Comparison of ENCODE assay signal across 13 cellular contexts in genomic region chr9:114285166-114285867, GRCh38. TPM values are rescaled to one million over a fixed set of nuclear protein-coding genes. Genes with fewer than 3 reads are reported as not detected.
DNase-seq lines count a peak whose midpoint lies in the region; ATAC-seq, FAIRE-seq and TF ChIP-seq lines count a peak whose summit lies in the region.
"Had no signal": no experiment of that assay in that cellular context is flagged by ENCODE, and none has a peak within 500 bp of the region (broad histone marks: within the 10 kb centered on the region; RNA-seq: fewer than 3 reads in every experiment).

No MANE protein-coding gene starts in this region.

- no peaks in the 10 kb centered on the region for H3K9me3 Mint-ChIP-seq in type B pancreatic cell
- no peaks in the 10 kb centered on the region for H3K9me3 Mint-ChIP-seq in T-helper 2 cell treated with Interferon-gamma antibody and Interleukin-4, amounts not matched to agents 5 μg/mL and 100 μg/mL, for 36 hours
- H3K9me3 Mint-ChIP-seq: naive thymus-derived CD8-positive, alpha-beta T cell; stimulated activated memory B cell treated with anti-CD40 and anti-IgM and Interleukin-4, amounts not matched to agents 10 μg/mL and 1 μg/mL and 100 μg/mL, for 72 hours had no signal

- H3K4me2 ChIP-seq in K562 (ENCODE audit: insufficient read depth, low read length) = no peak overlapping the region

- H3K9ac ChIP-seq in K562 (ENCODE audit: insufficient read depth in 1 of 2, low read depth in 2 of 2, low read length in 2 of 2) = no peak overlapping the region

- TF ChIP-seq POLR2A in K562 (conservative IDR thresholded peaks at IDR 0.05) = no peak

- ATAC-seq in K562 (peak; percentile 25; the same call in 2 of the 3 replicates), left colon (no peak)
- ATAC-seq: naive thymus-derived CD8-positive, alpha-beta T cell; stimulated activated memory B cell treated with anti-CD40 and anti-IgM and Interleukin-4, amounts not matched to agents 10 μg/mL and 1 μg/mL and 100 μg/mL, for 72 hours had no signal

- no peak for FAIRE-seq in K562 (lab: Jason Lieb, UNC)

- no peak overlapping the region for H3K4me3 ChIP-seq in K562

- no peak overlapping the region for H3K27ac ChIP-seq in K562 (ENCODE audit: extremely low read depth, low read depth, low read length)

- intact Hi-C loops in K562 (cut with micrococcal nuclease) = no loop called here
- intact Hi-C loops in left colon (cut with DNase I, micrococcal nuclease) = loop anchor here in 1 of 2 donors (10.0 kb wide), 1 partner anchor 131 kb away; the partner anchor contains the start of gene COL27A1

- POLR2A ChIA-PET in K562 (lab: Yijun Ruan, JAX) = no interaction called here

- no peak for TF ChIP-seq RAD21 in K562 (CRISPR knock-in tag; conservative IDR thresholded peaks at IDR 0.05 in 1 of 2, IDR thresholded peaks at IDR 0.05 in 1 of 2)

- H3K4me1 Mint-ChIP-seq in type B pancreatic cell (ENCODE audit: unreplicated experiment) = peaks cover 37% of the 10 kb centered on the region
- H3K4me1 Mint-ChIP-seq in T-helper 2 cell treated with Interferon-gamma antibody and Interleukin-4, amounts not matched to agents 5 μg/mL and 100 μg/mL, for 36 hours (ENCODE audit: low read depth) = no peaks in the 10 kb centered on the region
- H3K4me1 Mint-ChIP-seq: stimulated activated memory B cell treated with anti-CD40 and anti-IgM and Interleukin-4, amounts not matched to agents 10 μg/mL and 1 μg/mL and 100 μg/mL, for 72 hours had no signal

- peaks cover 14% of the 10 kb centered on the region; the same call in 1 of the 2 replicates for H4K20me1 ChIP-seq in K562 (replicated peaks; ENCODE audit: control insufficient read depth, insufficient read depth, low read length)

- DNase-seq in activated effector memory CD4-positive, alpha-beta T cell treated with anti-CD3 and anti-CD28 coated beads, Interleukin-2, amount 50 U/mL, for 16 hours = peak; percentile 39
- DNase-seq in activated effector memory CD4-positive, alpha-beta T cell treated with Interleukin-2 at 50 U/mL for 16 hours = no peak
- peak in 3 of 4 experiments; percentile 23 to 31 (median 25) for DNase-seq in K562 (ENCODE audit: extremely low read depth in 1 of 4, low spot score in 3 of 4)
- DNase-seq in left colon = peak; percentile 23 to 28
- peak; percentile 69 for DNase-seq in type B pancreatic cell (ENCODE audit: extremely low spot score, unreplicated experiment)
- DNase-seq in activated CD4-positive, alpha-beta T cell treated with anti-CD3 and anti-CD28 coated beads, Interleukin-2, amount 50 U/mL, for 48 hours = no peak
- no peak for DNase-seq in T-helper 2 cell treated with Interferon-gamma antibody and Interleukin-4, amounts not matched to agents 5 μg/mL and 100 μg/mL, for 36 hours (ENCODE audit: low spot score)
- DNase-seq in GM20000 (ENCODE audit: low spot score) = no peak
- DNase-seq: AML-193, NCI-H345 had no signal

- peaks cover 13 to 65% of the 10 kb centered on the region in 2 experiments for H3K27me3 ChIP-seq in K562 (ENCODE audit: control insufficient read depth in 2 of 2, insufficient read depth in 2 of 2, low read length in 2 of 2)

- under 1% methylated on average over 20 of the region's 20 CpGs for WGBS in K562 (ENCODE audit: insufficient coverage, low coverage, missing lambda C conversion rate)

- peaks cover 0 to 4% of the 10 kb centered on the region in 2 experiments; a peak in 2 of 5 replicates for H3K4me1 ChIP-seq in K562 (replicated peaks in 1 of 2; ENCODE audit: control insufficient read depth in 2 of 2, insufficient read depth in 2 of 2, low read length in 2 of 2)

- H3K36me3 ChIP-seq in K562 (ENCODE audit: control insufficient read depth, insufficient read depth, low read length) = no peaks in the 10 kb centered on the region

- no peaks in the 10 kb centered on the region for H3K27me3 Mint-ChIP-seq in type B pancreatic cell
- H3K27me3 Mint-ChIP-seq in T-helper 2 cell treated with Interferon-gamma antibody and Interleukin-4, amounts not matched to agents 5 μg/mL and 100 μg/mL, for 36 hours (ENCODE audit: low read depth) = no peaks in the 10 kb centered on the region

- no peak overlapping the region for H2AFZ ChIP-seq in K562 (ENCODE audit: low read depth, low read length)

- CTCF ChIA-PET in K562 (lab: Yijun Ruan, JAX; ENCODE audit: low intra/inter-chr PET ratio) = no interaction called here

- no peak for TF ChIP-seq EP300 in K562 (IDR thresholded peaks at IDR 0.05; ENCODE audit: low read length)

- H3K79me2 ChIP-seq in K562 (ENCODE audit: control insufficient read depth, insufficient read depth, low read length) = no peaks in the 10 kb centered on the region

- H3K27ac Mint-ChIP-seq in type B pancreatic cell = no peak overlapping the region
- H3K27ac Mint-ChIP-seq in T-helper 2 cell treated with Interferon-gamma antibody and Interleukin-4, amounts not matched to agents 5 μg/mL and 100 μg/mL, for 36 hours = no peak overlapping the region
- H3K27ac Mint-ChIP-seq: naive thymus-derived CD8-positive, alpha-beta T cell; stimulated activated memory B cell treated with anti-CD40 and anti-IgM and Interleukin-4, amounts not matched to agents 10 μg/mL and 1 μg/mL and 100 μg/mL, for 72 hours had no signal

- H3K36me3 Mint-ChIP-seq in type B pancreatic cell = peaks cover 7% of the 10 kb centered on the region
- no peaks in the 10 kb centered on the region for H3K36me3 Mint-ChIP-seq in T-helper 2 cell treated with Interferon-gamma antibody and Interleukin-4, amounts not matched to agents 5 μg/mL and 100 μg/mL, for 36 hours (ENCODE audit: low read depth)
- H3K36me3 Mint-ChIP-seq: naive thymus-derived CD8-positive, alpha-beta T cell; stimulated activated memory B cell treated with anti-CD40 and anti-IgM and Interleukin-4, amounts not matched to agents 10 μg/mL and 1 μg/mL and 100 μg/mL, for 72 hours had no signal

- H3K9me3 ChIP-seq in K562 (replicated peaks; ENCODE audit: control insufficient read depth, insufficient read depth, low read depth, low read length) = no peaks in the 10 kb centered on the region

- in situ Hi-C loops in K562 (cut with MboI) = loop anchor here (10.0 kb wide), 3 partner anchors 131 to 601 kb away; partner anchors contain the start of gene COL27A1

- H3K4me3 Mint-ChIP-seq in type B pancreatic cell = peak overlapping the region; percentile 51
- H3K4me3 Mint-ChIP-seq in T-helper 2 cell treated with Interferon-gamma antibody and Interleukin-4, amounts not matched to agents 5 μg/mL and 100 μg/mL, for 36 hours = no peak overlapping the region
- H3K4me3 Mint-ChIP-seq: naive thymus-derived CD8-positive, alpha-beta T cell; stimulated activated memory B cell treated with anti-CD40 and anti-IgM and Interleukin-4, amounts not matched to agents 10 μg/mL and 1 μg/mL and 100 μg/mL, for 72 hours had no signal

- no peaks in the 10 kb centered on the region for H3K9me1 ChIP-seq in K562 (ENCODE audit: control insufficient read depth, insufficient read depth, low read length)

- BruUV-seq in K562 (replicated peaks; lab: Mats Ljungman, UMichigan) = no TSS peak

- TF ChIP-seq CTCF in K562 (IDR thresholded peaks at IDR 0.05 in 2 of 3, conservative IDR thresholded peaks at IDR 0.05 in 1 of 3; ENCODE audit: insufficient read depth in 2 of 3, low read depth in 1 of 3, low read length in 3 of 3) (no peak), type B pancreatic cell (conservative IDR thresholded peaks at IDR 0.05) (no peak), GM20000 (IDR thresholded peaks at IDR 0.05; ENCODE audit: extremely low read depth, missing control alignments) (no peak)

TF ChIP-seq in K562, 482 proteins besides CTCF, POLR2A, EP300 and RAD21 (continues in another document):
- TF ChIP-seq POLR2H (tag; IDR thresholded peaks at IDR 0.05; ENCODE audit: low read depth) (no peak), LEF1 (IDR thresholded peaks at IDR 0.05) (no peak), IRF2 (CRISPR knock-in tag; IDR thresholded peaks at IDR 0.05) (no peak), BHLHE40 (IDR thresholded peaks at IDR 0.05; ENCODE audit: low read length) (no peak)

RNA-seq across cellular contexts. Expression of gene ORM1, which starts 37.6 kb away (rescaled TPM):
- total RNA-seq in K562 (2011; cell fraction: chromatin; rRNA removed; ENCODE audit: low replicate concordance) = not detected in 2 replicates
- not detected in 2 replicates for total RNA-seq in K562 (2011; cell fraction: nucleolus; rRNA removed)
- total RNA-seq in K562 (2011; cell fraction: nucleoplasm; rRNA removed) = not detected in 2 replicates
- total RNA-seq in K562 (2014; rRNA removed) (not detected in 2 replicates), K562 (2014; rRNA removed; fragmentation: Illumina TruSeq; extraction: Trizol) (not detected in 2 replicates), K562 (2015; rRNA removed; fragmentation: Illumina TruSeq; extraction: Trizol) (not detected in 2 replicates), K562 (2021) (2.9 and 3.4 TPM in 2 replicates), left colon (not detected), type B pancreatic cell (ENCODE audit: low replicate concordance) (0.65 and 1.6 TPM in 2 replicates)
- polyA plus RNA-seq in K562 (2011; rRNA removed) (not detected in 2 replicates), K562 (2014; fragmentation: Illumina TruSeq; extraction: Trizol) (not detected in 2 replicates), K562 (2014; fragmentation: Nextera tagmentation; extraction: Ambion mirVana) (not detected), K562 (2014; rRNA removed) (not detected in 2 replicates)
- polyA plus RNA-seq in K562 (2011; cell fraction: cytosol; rRNA removed) = not detected in 2 replicates
- polyA plus RNA-seq in K562 (2011; cell fraction: nucleus; rRNA removed) = not detected in 2 replicates
- polyA plus RNA-seq in K562 (2012) = not detected in 2 replicates
- polyA minus RNA-seq in K562 (2011; rRNA and poly(A)+ RNA removed) = not detected in 2 replicates
- not detected in 2 replicates for polyA minus RNA-seq in K562 (2011; cell fraction: cytosol; rRNA and poly(A)+ RNA removed)
- polyA minus RNA-seq in K562 (2011; cell fraction: nucleus; rRNA and poly(A)+ RNA removed) = not detected in 2 replicates
- total RNA-seq: dermis microvascular lymphatic vessel endothelial cell; naive thymus-derived CD8-positive, alpha-beta T cell had no signal
- polyA plus RNA-seq: naive thymus-derived CD8-positive, alpha-beta T cell had no signal

RNA-seq across cellular contexts. Expression of gene ORM2, which starts 44.4 kb away (rescaled TPM):
- total RNA-seq in K562 (2011; cell fraction: chromatin; rRNA removed; ENCODE audit: low replicate concordance) = not detected in 2 replicates
- total RNA-seq in K562 (2011; cell fraction: nucleolus; rRNA removed) = not detected in 2 replicates
- not detected in 2 replicates for total RNA-seq in K562 (2011; cell fraction: nucleoplasm; rRNA removed)
- total RNA-seq in K562 (2014; rRNA removed) = not detected in 2 replicates
- not detected in 2 replicates for total RNA-seq in K562 (2014; rRNA removed; fragmentation: Illumina TruSeq; extraction: Trizol)
- not detected in 2 replicates for total RNA-seq in K562 (2015; rRNA removed; fragmentation: Illumina TruSeq; extraction: Trizol)
- total RNA-seq in K562 (2021) = 0.98 and 1.5 TPM in 2 replicates
- not detected in 2 replicates for polyA plus RNA-seq in K562 (2011; rRNA removed)
- polyA plus RNA-seq in K562 (2011; cell fraction: cytosol; rRNA removed) = not detected in 2 replicates
- polyA plus RNA-seq in K562 (2011; cell fraction: nucleus; rRNA removed) = not detected in 2 replicates
- polyA plus RNA-seq in K562 (2012) = not detected in 2 replicates
- polyA plus RNA-seq in K562 (2014; fragmentation: Illumina TruSeq; extraction: Trizol) = not detected in 2 replicates
- not detected for polyA plus RNA-seq in K562 (2014; fragmentation: Nextera tagmentation; extraction: Ambion mirVana)
- not detected in 2 replicates for polyA plus RNA-seq in K562 (2014; rRNA removed)
- polyA minus RNA-seq in K562 (2011; rRNA and poly(A)+ RNA removed) = not detected in 2 replicates
- 2.5 TPM in 1 of 2 replicates, not detected in the other for polyA minus RNA-seq in K562 (2011; cell fraction: cytosol; rRNA and poly(A)+ RNA removed)
- not detected in 2 replicates for polyA minus RNA-seq in K562 (2011; cell fraction: nucleus; rRNA and poly(A)+ RNA removed)
- not detected for total RNA-seq in left colon
- not detected in 2 replicates for total RNA-seq in type B pancreatic cell (ENCODE audit: low replicate concordance)
- total RNA-seq: dermis microvascular lymphatic vessel endothelial cell; naive thymus-derived CD8-positive, alpha-beta T cell had no signal
- polyA plus RNA-seq: naive thymus-derived CD8-positive, alpha-beta T cell had no signal

Comparison
In these comparisons a context has a peak if more than half of its experiments do, and no peak if none do; other contexts are left out.
1. DNase-seq: peak in activated effector memory CD4-positive, alpha-beta T cell treated with anti-CD3 and anti-CD28 coated beads, Interleukin-2, amount 50 U/mL, for 16 hours (single experiment), K562 (3 of 4), left colon (2 of 2) and type B pancreatic cell (single experiment); none in activated effector memory CD4-positive, alpha-beta T cell treated with Interleukin-2 at 50 U/mL for 16 hours (single experiment), activated CD4-positive, alpha-beta T cell treated with anti-CD3 and anti-CD28 coated beads, Interleukin-2, amount 50 U/mL, for 48 hours (0 of 2), T-helper 2 cell treated with Interferon-gamma antibody and Interleukin-4, amounts not matched to agents 5 μg/mL and 100 μg/mL, for 36 hours (single experiment) and GM20000 (single experiment).